Comparison of ENCODE assay signal across 20 cellular contexts in the genomic region with DNA sequence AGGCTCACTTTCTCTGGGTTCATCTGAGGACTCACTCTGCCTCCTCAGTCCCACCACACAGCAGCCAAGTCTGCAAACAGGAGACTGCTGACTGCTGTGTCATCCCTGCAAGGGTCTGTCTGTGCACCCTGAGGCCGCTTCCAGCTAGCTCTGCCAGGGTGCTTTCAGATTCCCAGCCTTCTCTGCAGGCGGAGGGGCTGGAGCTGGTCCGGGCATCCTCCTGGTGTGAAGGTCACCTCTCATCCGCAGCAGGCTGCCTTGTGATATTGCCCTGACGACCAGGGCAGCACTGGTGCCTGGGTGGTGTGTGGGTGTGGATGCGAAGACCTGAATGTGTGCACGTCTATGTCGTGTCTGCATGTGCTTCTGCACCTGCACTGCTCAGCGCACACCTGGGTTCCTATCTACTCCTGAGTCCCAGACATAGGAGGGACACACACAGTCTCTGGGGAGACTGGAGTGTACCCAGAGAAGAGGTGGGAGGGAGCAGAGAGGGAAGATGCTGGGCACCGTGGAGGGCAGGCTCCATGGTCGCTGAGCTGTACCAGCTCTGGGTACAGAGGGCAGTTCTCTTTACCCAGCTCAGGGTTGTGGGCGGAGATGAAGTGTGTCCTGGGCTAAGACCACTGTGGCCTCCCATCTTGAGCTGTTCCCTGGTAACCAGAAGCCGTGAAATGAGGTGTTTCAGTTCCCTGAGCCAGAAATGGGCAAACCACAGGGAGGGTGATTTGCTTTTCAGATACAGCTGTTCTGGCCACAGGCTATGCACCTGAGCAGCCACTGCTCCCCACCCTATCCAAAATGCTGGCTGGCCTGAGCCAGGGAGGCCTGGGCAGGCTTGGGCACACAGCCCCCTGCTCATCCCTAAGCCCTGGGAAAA.
DNase-seq lines count a peak whose midpoint lies in the region; ATAC-seq, FAIRE-seq and TF ChIP-seq lines count a peak whose summit lies in the region.
"Had no signal": no experiment of that assay in that cellular context is flagged by ENCODE, and none has a peak within 500 bp of the region (broad histone marks: within the 10 kb centered on the region; RNA-seq: fewer than 3 reads in every experiment).

No MANE protein-coding gene starts in this region.

- BruUV-seq in HepG2 (replicated peaks; lab: Mats Ljungman, UMichigan), result no TSS peak

- no peak for TF ChIP-seq EP300 in HepG2 (IDR thresholded peaks at IDR 0.05; ENCODE audit: low read depth in 2 of 2, low read length in 2 of 2)
- no peak for TF ChIP-seq EP300 in HepG2 (CRISPR knock-in tag; IDR thresholded peaks at IDR 0.05; ENCODE audit: borderline replicate concordance)

- TF ChIP-seq POLR2A in HepG2 (IDR thresholded peaks at IDR 0.05; ENCODE audit: insufficient read depth in 1 of 2, low read depth in 2 of 2, low read length in 2 of 2), result no peak

- H3K27me3 ChIP-seq in BLaER1, result no peaks in the 10 kb centered on the region
- H3K27me3 ChIP-seq in HepG2 (ENCODE audit: control insufficient read depth in 1 of 2, insufficient read depth in 2 of 2, low read length in 2 of 2), result peaks cover 3 to 12% of the 10 kb centered on the region in 2 experiments; a peak in 3 of 5 replicates

- H3K4me2 ChIP-seq in BLaER1 (peak overlapping the region; percentile 48), HepG2 (ENCODE audit: low read depth, low read length) (no peak overlapping the region)
- H3K4me2 ChIP-seq: GM23338 had no signal

- H3K9ac ChIP-seq in BLaER1, result 0 out of 2 replicates have a peak overlapping the region, but pooled peaks have one; percentile 7
- no peak overlapping the region for H3K9ac ChIP-seq in HepG2 (ENCODE audit: insufficient read depth, low read depth, low read length)

- no peak for FAIRE-seq in HepG2 (lab: Jason Lieb, UNC)
- FAIRE-seq: GM12891, GM18507 had no signal

- H3K79me2 ChIP-seq in HepG2 (ENCODE audit: insufficient read depth, low read length), result no peaks in the 10 kb centered on the region

- peak; percentile 41 for DNase-seq in NCI-H69 (lab: John Stamatoyannopoulos, UW)
- DNase-seq in left colon, result peak; percentile 6 to 34
- DNase-seq in retina, result peak; percentile 45
- no peak for DNase-seq in activated CD8-positive, alpha-beta memory T cell treated with anti-CD3 and anti-CD28 coated beads for 24 hours
- no peak for DNase-seq in left ventricle myocardium superior
- DNase-seq in activated CD4-positive, alpha-beta T cell treated with anti-CD3 and anti-CD28 coated beads, Interleukin-2, amount 50 U/mL, for 1 hour, result no peak
- DNase-seq in HepG2 (ENCODE audit: low spot score), result no peak
- DNase-seq: CD8-positive, alpha-beta T cell; DMS53; EL; NCI-H1105 treated with DMSO at 0.1 percent for 48 hours; NCI-H1694; NCI-H2081 treated with DMSO at 0.1 percent for 48 hours; NCI-H748 treated with DMSO at 0.1 percent for 48 hours; OCI-M1; SHP77 treated with DMSO at 0.1 percent for 48 hours had no signal

- no peak for TF ChIP-seq RAD21 in HepG2 (CRISPR knock-in tag; IDR thresholded peaks at IDR 0.05)

- H3K36me3 ChIP-seq in BLaER1 (no peaks in the 10 kb centered on the region), HepG2 (replicated peaks in 1 of 2; ENCODE audit: control insufficient read depth in 1 of 2, insufficient read depth in 2 of 2, low read length in 2 of 2) (no peaks in the 10 kb centered on the region)

- ATAC-seq in left colon (no peak), left ventricle myocardium superior (no peak), HepG2 (no peak)
- ATAC-seq: CD8-positive, alpha-beta T cell had no signal

- H3K4me3 ChIP-seq in BLaER1, result no peak overlapping the region
- H3K4me3 ChIP-seq in HepG2 (replicated peaks in 1 of 3; ENCODE audit: insufficient read depth in 1 of 3, low read depth in 2 of 3, low read length in 3 of 3), result no peak overlapping the region
- H3K4me3 ChIP-seq: GM23338 had no signal

- POLR2A ChIA-PET in HepG2 (lab: Yijun Ruan, JAX), result no interaction called here

- in situ Hi-C loops in HepG2 (cut with HindIII; ENCODE audit: extremely low pct_ligation_motif_present, low pct_unique_long_range_greater_than_20kb), result no loop called here

- H3K4me1 ChIP-seq in BLaER1 (peaks cover 25% of the 10 kb centered on the region), HepG2 (ENCODE audit: insufficient read depth, low read length) (no peaks in the 10 kb centered on the region)

- intact Hi-C loops in left colon (cut with DNase I, micrococcal nuclease), result no loop called here
- intact Hi-C loops in left ventricle myocardium superior (cut with micrococcal nuclease), result no loop called here
- intact Hi-C loops in HepG2 (cut with micrococcal nuclease; ENCODE audit: unreplicated experiment), result no loop called here

- 14% methylated on average over 5 of the region's 13 CpGs for WGBS in HepG2 (ENCODE audit: low lambda C conversion rate)

- CTCF ChIA-PET in HepG2 (lab: Yijun Ruan, JAX; ENCODE audit: low intra/inter-chr PET ratio, low total read pairs), result no interaction called here

- no peak for TF ChIP-seq CTCF in HepG2 (CRISPR knock-in tag; IDR thresholded peaks at IDR 0.05)

- no peaks in the 10 kb centered on the region for H4K20me1 ChIP-seq in BLaER1
- H4K20me1 ChIP-seq in HepG2 (ENCODE audit: insufficient read depth, low read length), result no peaks in the 10 kb centered on the region

- no peak overlapping the region for H2AFZ ChIP-seq in HepG2 (ENCODE audit: low read length)
- H2AFZ ChIP-seq: GM23338 had no signal

- H3K9me3 ChIP-seq in BLaER1, result no peaks in the 10 kb centered on the region
- no peaks in the 10 kb centered on the region for H3K9me3 ChIP-seq in HepG2 (ENCODE audit: low read length)

- H3K27ac ChIP-seq in BLaER1 (no peak overlapping the region), HepG2 (ENCODE audit: extremely low read length, insufficient read depth, low read length) (no peak overlapping the region)

TF ChIP-seq in HepG2, 621 proteins besides CTCF, POLR2A, EP300 and RAD21:
- TF ChIP-seq WIZ (CRISPR knock-in tag; IDR thresholded peaks at IDR 0.05) (no peak), ZNF563 (CRISPR knock-in tag; IDR thresholded peaks at IDR 0.05) (no peak), ZFAT (CRISPR knock-in tag; conservative IDR thresholded peaks at IDR 0.05) (no peak), KMT2B (CRISPR knock-in tag; IDR thresholded peaks at IDR 0.05) (no peak), ZNF781 (CRISPR knock-in tag; IDR thresholded peaks at IDR 0.05; ENCODE audit: borderline replicate concordance, not compliant biosample characterization) (no peak), KLF6 (CRISPR knock-in tag; IDR thresholded peaks at IDR 0.05) (no peak), DNMT3B (CRISPR knock-in tag; conservative IDR thresholded peaks at IDR 0.05) (no peak), ZNF746 (CRISPR knock-in tag; IDR thresholded peaks at IDR 0.05) (no peak), HOXA3 (CRISPR knock-in tag; IDR thresholded peaks at IDR 0.05) (no peak), ZFP41 (CRISPR knock-in tag; IDR thresholded peaks at IDR 0.05; ENCODE audit: borderline replicate concordance) (no peak), RXRB (CRISPR knock-in tag; IDR thresholded peaks at IDR 0.05; ENCODE audit: borderline replicate concordance) (no peak), ARNT2 (CRISPR knock-in tag; IDR thresholded peaks at IDR 0.05; ENCODE audit: low read depth) (no peak)
- TF ChIP-seq, protein P1, sequence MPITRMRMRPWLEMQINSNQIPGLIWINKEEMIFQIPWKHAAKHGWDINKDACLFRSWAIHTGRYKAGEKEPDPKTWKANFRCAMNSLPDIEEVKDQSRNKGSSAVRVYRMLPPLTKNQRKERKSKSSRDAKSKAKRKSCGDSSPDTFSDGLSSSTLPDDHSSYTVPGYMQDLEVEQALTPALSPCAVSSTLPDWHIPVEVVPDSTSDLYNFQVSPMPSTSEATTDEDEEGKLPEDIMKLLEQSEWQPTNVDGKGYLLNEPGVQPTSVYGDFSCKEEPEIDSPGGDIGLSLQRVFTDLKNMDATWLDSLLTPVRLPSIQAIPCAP (CRISPR knock-in tag; IDR thresholded peaks at IDR 0.05; ENCODE audit: low read depth), result no peak
- TF ChIP-seq, protein P2, sequence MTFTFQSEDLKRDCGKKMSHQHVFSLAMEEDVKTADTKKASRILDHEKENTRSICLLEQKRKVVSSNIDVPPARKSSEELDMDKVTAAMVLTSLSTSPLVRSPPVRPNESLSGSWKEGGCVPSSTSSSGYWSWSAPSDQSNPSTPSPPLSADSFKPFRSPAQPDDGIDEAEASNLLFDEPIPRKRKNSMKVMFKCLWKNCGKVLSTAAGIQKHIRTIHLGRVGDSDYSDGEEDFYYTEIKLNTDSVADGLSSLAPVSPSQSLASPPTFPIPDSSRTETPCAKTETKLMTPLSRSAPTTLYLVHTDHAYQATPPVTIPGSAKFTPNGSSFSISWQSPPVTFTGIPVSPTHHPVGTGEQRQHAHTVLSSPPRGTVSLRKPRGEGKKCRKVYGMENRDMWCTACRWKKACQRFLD (CRISPR knock-in tag; IDR thresholded peaks at IDR 0.05; ENCODE audit: borderline replicate concordance), result no peak

Comparison
In these comparisons a context has a peak if more than half of its experiments do, and no peak if none do; other contexts are left out.
1. DNase-seq: peak in NCI-H69 (single experiment), left colon (2 of 2) and retina (single experiment); none in activated CD8-positive, alpha-beta memory T cell treated with anti-CD3 and anti-CD28 coated beads for 24 hours (single experiment), left ventricle myocardium superior (single experiment), activated CD4-positive, alpha-beta T cell treated with anti-CD3 and anti-CD28 coated beads, Interleukin-2, amount 50 U/mL, for 1 hour (single experiment) and HepG2 (single experiment).